In the genomic region with DNA sequence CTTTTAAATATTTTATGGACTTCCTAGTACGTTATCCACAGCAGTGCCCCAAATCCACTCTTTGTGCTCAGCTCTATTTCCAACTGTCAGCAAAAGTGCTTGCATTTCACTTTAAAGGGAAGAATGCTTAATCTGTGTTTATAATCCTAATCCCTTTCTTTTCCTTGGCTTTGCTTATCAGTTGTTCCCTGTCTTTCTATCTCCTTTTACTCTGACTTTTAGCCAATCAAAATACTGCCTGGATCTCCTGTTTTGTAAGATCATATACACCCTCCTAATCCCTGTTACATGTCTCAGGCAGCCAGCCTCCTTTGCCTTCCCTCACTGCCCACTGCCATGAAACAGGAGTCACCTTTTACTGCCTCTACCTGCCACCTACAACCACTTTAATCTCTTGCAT, we compare ENCODE assay signal across 18 cellular contexts.
DNase-seq lines count a peak whose midpoint lies in the region; ATAC-seq and TF ChIP-seq lines count a peak whose summit lies in the region.
"Had no signal": no experiment of that assay in that cellular context is flagged by ENCODE, and none has a peak within 500 bp of the region (broad histone marks: within the 10 kb centered on the region; RNA-seq: fewer than 3 reads in every experiment).

No MANE protein-coding gene starts in this region.

- no peak overlapping the region for H2BK5ac ChIP-seq in H9 (ENCODE audit: insufficient read length, low read length)
- H2BK5ac ChIP-seq in mesendoderm (ENCODE audit: low read length), result no peak overlapping the region
- no peak overlapping the region for H2BK5ac ChIP-seq in trophoblast cell (ENCODE audit: low read depth, low read length, poor library complexity)

- H3K9ac ChIP-seq in H9 (ENCODE audit: extremely low read depth, insufficient read length, low read length), result no peak overlapping the region
- no peak overlapping the region for H3K9ac ChIP-seq in mesendoderm (ENCODE audit: low read length)
- H3K9ac ChIP-seq in trophoblast cell (ENCODE audit: low read length), result no peak overlapping the region
- H3K9ac ChIP-seq: BLaER1 had no signal

- H3K4ac ChIP-seq in H9 (ENCODE audit: low read depth, low read length) (no peak overlapping the region), mesendoderm (ENCODE audit: low read depth, low read length) (no peak overlapping the region), trophoblast cell (ENCODE audit: low read depth, low read length) (no peak overlapping the region)

- H3K4me3 ChIP-seq in mesendoderm (ENCODE audit: low read length) (no peak overlapping the region), trophoblast cell (ENCODE audit: low read depth, low read length) (no peak overlapping the region)
- H3K4me3 ChIP-seq: BLaER1, GM12878, HAP-1 had no signal

- H3K79me2 ChIP-seq in H9 (ENCODE audit: insufficient read depth, low read length), result no peaks in the 10 kb centered on the region
- no peaks in the 10 kb centered on the region for H3K79me2 ChIP-seq in mesendoderm (ENCODE audit: control insufficient read depth, insufficient read depth, low read length)
- H3K79me2 ChIP-seq in trophoblast cell (ENCODE audit: control insufficient read depth, insufficient read depth, low read length, poor library complexity), result no peaks in the 10 kb centered on the region

- no peaks in the 10 kb centered on the region for H4K20me1 ChIP-seq in H9 (ENCODE audit: control insufficient read depth, insufficient read depth, insufficient read length)
- H4K20me1 ChIP-seq: BLaER1 had no signal

- no peak overlapping the region for H3K56ac ChIP-seq in H9 (ENCODE audit: insufficient read length, low read depth, low read length)
- no peak overlapping the region for H3K56ac ChIP-seq in mesendoderm (ENCODE audit: low read length)

- H2AK5ac ChIP-seq in H9 (ENCODE audit: insufficient read length, low read length) (no peak overlapping the region), mesendoderm (ENCODE audit: low read length) (no peak overlapping the region), trophoblast cell (ENCODE audit: low read length) (no peak overlapping the region)

- H3K23me2 ChIP-seq in H9 (ENCODE audit: insufficient read length, low read depth, low read length, poor library complexity, severe bottlenecking), result no peaks in the 10 kb centered on the region

- H4K8ac ChIP-seq in H9 (replicated peaks; ENCODE audit: insufficient read length, low read depth, low read length) (no peak overlapping the region), mesendoderm (ENCODE audit: low read depth, low read length) (no peak overlapping the region), trophoblast cell (ENCODE audit: low read depth, low read length) (no peak overlapping the region)

- H3T11ph ChIP-seq in H9 (ENCODE audit: low read length), result no peak overlapping the region

- DNase-seq in H9 (no peak), NCI-H82 treated with DMSO at 0.1 percent for 48 hours (lab: John Stamatoyannopoulos, UW; ENCODE audit: unreplicated experiment) (peak; percentile 16), mesendoderm (peak; percentile 44), trophoblast cell (no peak), mucosa of gallbladder (ENCODE audit: low spot score) (no peak), left lobe of liver (ENCODE audit: low spot score) (no peak)
- DNase-seq in activated naive CD8-positive, alpha-beta T cell treated with anti-CD3 and anti-CD28 coated beads, Interleukin-2, amount 50 U/mL, for 24 hours, result no peak
- no peak for DNase-seq in effector CD4-positive, alpha-beta T cell
- DNase-seq: 8988T; Calu3; CD8-positive, alpha-beta T cell; DMS53; DND-41; EL had no signal

- H3K18ac ChIP-seq in H9 (ENCODE audit: insufficient read length, low read depth, low read length) (no peak overlapping the region), mesendoderm (ENCODE audit: low read length) (no peak overlapping the region), trophoblast cell (ENCODE audit: low read length) (no peak overlapping the region)

- H2AFZ ChIP-seq in H9 (ENCODE audit: low read length) (no peak overlapping the region), trophoblast cell (ENCODE audit: insufficient read depth, low read length, poor library complexity) (no peak overlapping the region)

- H2BK15ac ChIP-seq in H9 (ENCODE audit: low read depth, low read length), result no peak overlapping the region
- H2BK15ac ChIP-seq in mesendoderm (replicated peaks; ENCODE audit: low read depth), result no peak overlapping the region

- no peak overlapping the region for H3K4me3 Mint-ChIP-seq in H9
- no peak overlapping the region for H3K4me3 Mint-ChIP-seq in activated naive CD8-positive, alpha-beta T cell treated with anti-CD3 and anti-CD28 coated beads, Interleukin-2, amount 50 U/mL, for 24 hours
- H3K4me3 Mint-ChIP-seq: CD14-positive monocyte; CD8-positive, alpha-beta T cell had no signal

- TF ChIP-seq CTCF in H9 (conservative IDR thresholded peaks at IDR 0.05), result no peak

- H2BK120ac ChIP-seq in H9 (ENCODE audit: low read depth, low read length, poor library complexity, severe bottlenecking) (no peak overlapping the region), mesendoderm (ENCODE audit: low read depth, low read length) (no peak overlapping the region), trophoblast cell (ENCODE audit: insufficient read depth, low read length, poor library complexity) (no peak overlapping the region)

- peak overlapping the region in 2 of 3 experiments; percentile 2 to 8; a peak in 2 of 7 replicates for H3K27ac Mint-ChIP-seq in H9
- H3K27ac Mint-ChIP-seq in activated naive CD8-positive, alpha-beta T cell treated with anti-CD3 and anti-CD28 coated beads, Interleukin-2, amount 50 U/mL, for 24 hours, result no peak overlapping the region
- H3K27ac Mint-ChIP-seq: CD14-positive monocyte; CD8-positive, alpha-beta T cell had no signal

- H3K4me1 ChIP-seq in H9 (ENCODE audit: insufficient read depth, low read length), result peaks cover 3% of the 10 kb centered on the region; the same call in 1 of the 2 replicates
- no peaks in the 10 kb centered on the region for H3K4me1 ChIP-seq in mesendoderm (ENCODE audit: control insufficient read depth, low read depth, low read length)
- H3K4me1 ChIP-seq in trophoblast cell (ENCODE audit: control insufficient read depth in 1 of 2, insufficient read depth in 2 of 2, low read length in 2 of 2), result peaks cover 7 to 14% of the 10 kb centered on the region in 2 experiments
- H3K4me1 ChIP-seq: HAP-1 had no signal

- no peak overlapping the region for H4K91ac ChIP-seq in H9 (ENCODE audit: insufficient read length, low read depth, low read length)
- H4K91ac ChIP-seq in trophoblast cell (ENCODE audit: low read depth, low read length), result no peak overlapping the region

- no peaks in the 10 kb centered on the region for H3K27me3 ChIP-seq in H9 (ENCODE audit: insufficient read depth, low read length)
- no peaks in the 10 kb centered on the region for H3K27me3 ChIP-seq in mesendoderm (ENCODE audit: insufficient read depth, low read length, poor library complexity)
- H3K27me3 ChIP-seq in trophoblast cell (ENCODE audit: insufficient read depth, low read length), result no peaks in the 10 kb centered on the region
- H3K27me3 ChIP-seq: BLaER1 had no signal

- no peak overlapping the region for H2BK20ac ChIP-seq in H9 (ENCODE audit: low read depth, low read length, poor library complexity, severe bottlenecking)

- no peaks in the 10 kb centered on the region; a peak in 1 of 7 replicates for H3K36me3 Mint-ChIP-seq in H9 (ENCODE audit: insufficient read depth in 1 of 3, low read depth in 3 of 3)
- H3K36me3 Mint-ChIP-seq in activated naive CD8-positive, alpha-beta T cell treated with anti-CD3 and anti-CD28 coated beads, Interleukin-2, amount 50 U/mL, for 24 hours (ENCODE audit: low read depth), result peaks cover 4% of the 10 kb centered on the region
- H3K36me3 Mint-ChIP-seq: CD14-positive monocyte had no signal

- no peak overlapping the region for H4K5ac ChIP-seq in H9 (ENCODE audit: insufficient read length, low read depth, low read length)
- no peak overlapping the region for H4K5ac ChIP-seq in mesendoderm (ENCODE audit: low read length)

- H3K27me3 Mint-ChIP-seq in H9 (ENCODE audit: low read depth), result no peaks in the 10 kb centered on the region
- H3K27me3 Mint-ChIP-seq in activated naive CD8-positive, alpha-beta T cell treated with anti-CD3 and anti-CD28 coated beads, Interleukin-2, amount 50 U/mL, for 24 hours, result no peaks in the 10 kb centered on the region

- no peaks in the 10 kb centered on the region for H3K36me3 ChIP-seq in mesendoderm (ENCODE audit: control insufficient read depth, insufficient read depth, low read length)
- H3K36me3 ChIP-seq in trophoblast cell (ENCODE audit: control insufficient read depth in 1 of 2, insufficient read depth in 2 of 2, low read length in 2 of 2), result no peaks in the 10 kb centered on the region
- H3K36me3 ChIP-seq: BLaER1, HAP-1 had no signal

- H3K9me3 Mint-ChIP-seq in H9, result no peaks in the 10 kb centered on the region
- no peaks in the 10 kb centered on the region for H3K9me3 Mint-ChIP-seq in activated naive CD8-positive, alpha-beta T cell treated with anti-CD3 and anti-CD28 coated beads, Interleukin-2, amount 50 U/mL, for 24 hours
- H3K9me3 Mint-ChIP-seq: CD8-positive, alpha-beta T cell had no signal

- H3K9me3 ChIP-seq in H9 (ENCODE audit: control insufficient read depth, low read depth, low read length) (no peaks in the 10 kb centered on the region), trophoblast cell (ENCODE audit: insufficient read depth, low read depth, low read length) (no peaks in the 10 kb centered on the region)
- H3K9me3 ChIP-seq: BLaER1, HAP-1 had no signal

- H3K79me1 ChIP-seq in H9 (ENCODE audit: insufficient read depth, low read depth, low read length, poor library complexity, severe bottlenecking) (no peaks in the 10 kb centered on the region), mesendoderm (ENCODE audit: low read length) (no peaks in the 10 kb centered on the region), trophoblast cell (ENCODE audit: low read length) (no peaks in the 10 kb centered on the region)

- ATAC-seq in activated naive CD8-positive, alpha-beta T cell treated with anti-CD3 and anti-CD28 coated beads, Interleukin-2, amount 50 U/mL, for 24 hours, result no peak
- no peak for ATAC-seq in left lobe of liver
- ATAC-seq: CD8-positive, alpha-beta T cell; GM12878 had no signal

- H3K4me2 ChIP-seq in H9 (ENCODE audit: insufficient read depth, insufficient read length, low read length) (no peak overlapping the region), mesendoderm (ENCODE audit: low read length) (no peak overlapping the region), trophoblast cell (ENCODE audit: low read length) (no peak overlapping the region)

- peaks cover 8 to 14% of the 10 kb centered on the region in 2 experiments for H3K4me1 Mint-ChIP-seq in H9
- H3K4me1 Mint-ChIP-seq in activated naive CD8-positive, alpha-beta T cell treated with anti-CD3 and anti-CD28 coated beads, Interleukin-2, amount 50 U/mL, for 24 hours, result no peaks in the 10 kb centered on the region

- no CpG with 5 or more reads among the region's 1 CpG for WGBS in H9 (ENCODE audit: extremely low coverage, insufficient read length, low lambda C conversion rate)
- WGBS in mesendoderm (ENCODE audit: extremely low coverage, insufficient coverage, low lambda C conversion rate), result no CpG with 5 or more reads among the region's 1 CpG
- no CpG with 5 or more reads among the region's 1 CpG for WGBS in trophoblast cell (ENCODE audit: extremely low coverage, insufficient coverage, insufficient read length)

- H3K27ac ChIP-seq in H9 (ENCODE audit: insufficient read length, low read depth, low read length) (no peak overlapping the region), mesendoderm (ENCODE audit: low read depth, low read length) (no peak overlapping the region), trophoblast cell (ENCODE audit: low read depth, low read length) (no peak overlapping the region)
- H3K27ac ChIP-seq: BLaER1 had no signal

- H3K23ac ChIP-seq in H9 (ENCODE audit: insufficient read length, low read depth, low read length) (no peak overlapping the region), mesendoderm (ENCODE audit: low read length) (no peak overlapping the region), trophoblast cell (ENCODE audit: low read length) (no peak overlapping the region)

- H2BK12ac ChIP-seq in H9 (ENCODE audit: insufficient read length, low read depth, low read length) (no peak overlapping the region), trophoblast cell (ENCODE audit: low read length) (peak overlapping the region; percentile 82)

- H3K14ac ChIP-seq in H9 (ENCODE audit: insufficient read depth, low read length) (no peak overlapping the region; the same call in 1 of the 2 replicates), trophoblast cell (ENCODE audit: low read length) (no peak overlapping the region)

- no peak overlapping the region for H4K12ac ChIP-seq in trophoblast cell (ENCODE audit: low read depth, low read length)

Comparison
In these comparisons a context has a peak if more than half of its experiments do, and no peak if none do; other contexts are left out.
1. DNase-seq: peak in NCI-H82 treated with DMSO at 0.1 percent for 48 hours (single experiment) and mesendoderm (single experiment); none in H9 (single experiment), trophoblast cell (0 of 2), activated naive CD8-positive, alpha-beta T cell treated with anti-CD3 and anti-CD28 coated beads, Interleukin-2, amount 50 U/mL, for 24 hours (single experiment), mucosa of gallbladder (single experiment), left lobe of liver (single experiment) and effector CD4-positive, alpha-beta T cell (single experiment).